10 cellular contexts compared by ENCODE assay signal in the genomic region with DNA sequence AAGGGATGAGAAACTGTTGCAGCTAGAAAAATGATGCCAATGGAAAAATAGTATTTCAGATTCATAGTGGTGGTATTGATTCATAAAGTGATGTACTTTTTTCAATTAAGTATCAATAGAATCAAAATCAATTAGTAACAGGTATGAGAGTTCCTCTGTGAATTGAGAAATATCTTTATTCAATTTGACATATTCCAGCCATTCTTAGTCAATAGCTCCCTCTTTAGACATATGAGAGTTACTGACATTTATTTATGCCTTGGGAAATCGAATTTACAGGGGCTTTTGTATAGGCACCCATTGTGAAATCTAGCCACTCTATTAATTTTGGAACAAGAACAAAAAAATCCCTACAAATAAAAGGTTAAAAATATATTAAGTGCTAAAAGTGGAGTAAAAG.
DNase-seq lines count a peak whose midpoint lies in the region; ATAC-seq and TF ChIP-seq lines count a peak whose summit lies in the region.
"Had no signal": no experiment of that assay in that cellular context is flagged by ENCODE, and none has a peak within 500 bp of the region (broad histone marks: within the 10 kb centered on the region; RNA-seq: fewer than 3 reads in every experiment).

No MANE protein-coding gene starts in this region.

- H3K36me3 ChIP-seq in suprapubic skin: no peaks in the 10 kb centered on the region
- H3K36me3 ChIP-seq: ovary had no signal

- H3K4me1 ChIP-seq in suprapubic skin: no peaks in the 10 kb centered on the region

- no peak for ATAC-seq in GM18909 (IDR thresholded peaks at IDR 0.05; ENCODE audit: poor library complexity, unreplicated experiment)
- ATAC-seq in activated T-cell treated with anti-CD3 and anti-CD28 coated beads, Interleukin-2, amount 50 U/mL, for 4 hours: no peak
- ATAC-seq in naive thymus-derived CD8-positive, alpha-beta T cell: no peak

- no peak overlapping the region for H3K27ac Mint-ChIP-seq in naive thymus-derived CD8-positive, alpha-beta T cell

- peaks cover 4% of the 10 kb centered on the region for H3K9me3 Mint-ChIP-seq in activated T-cell treated with anti-CD3 and anti-CD28 coated beads, Interleukin-2, amount 50 U/mL, for 4 hours
- peaks cover 0 to 11% (median 2%) of the 10 kb centered on the region in 9 donors for H3K9me3 Mint-ChIP-seq in naive thymus-derived CD8-positive, alpha-beta T cell

- no peaks in the 10 kb centered on the region for H3K4me1 Mint-ChIP-seq in activated T-cell treated with anti-CD3 and anti-CD28 coated beads, Interleukin-2, amount 50 U/mL, for 4 hours (ENCODE audit: low read depth)
- H3K4me1 Mint-ChIP-seq in naive thymus-derived CD8-positive, alpha-beta T cell: no peaks in the 10 kb centered on the region

- no peak overlapping the region for H3K4me3 Mint-ChIP-seq in activated T-cell treated with anti-CD3 and anti-CD28 coated beads, Interleukin-2, amount 50 U/mL, for 4 hours
- H3K4me3 Mint-ChIP-seq in naive thymus-derived CD8-positive, alpha-beta T cell: no peak overlapping the region

- H3K4me3 ChIP-seq in AG04450 (ENCODE audit: low read depth, low read length): no peak overlapping the region
- no peak overlapping the region for H3K4me3 ChIP-seq in suprapubic skin
- H3K4me3 ChIP-seq: ovary had no signal

- TF ChIP-seq EP300 in suprapubic skin (IDR thresholded peaks at IDR 0.05): no peak

- TF ChIP-seq CTCF in AG04450 (IDR thresholded peaks at IDR 0.05; ENCODE audit: low read depth, low read length) (peak; percentile 28; the same call in 1 of the 2 replicates), suprapubic skin (IDR thresholded peaks at IDR 0.05) (no peak)

- TF ChIP-seq POLR2A in suprapubic skin (IDR thresholded peaks at IDR 0.05): no peak

- no peaks in the 10 kb centered on the region for H3K36me3 Mint-ChIP-seq in activated T-cell treated with anti-CD3 and anti-CD28 coated beads, Interleukin-2, amount 50 U/mL, for 4 hours (ENCODE audit: insufficient read depth)
- no peaks in the 10 kb centered on the region for H3K36me3 Mint-ChIP-seq in naive thymus-derived CD8-positive, alpha-beta T cell

- H3K27me3 ChIP-seq in AG04450 (ENCODE audit: control insufficient read depth, insufficient read depth, low read length): no peaks in the 10 kb centered on the region
- no peaks in the 10 kb centered on the region for H3K27me3 ChIP-seq in suprapubic skin
- H3K27me3 ChIP-seq: ovary had no signal

- POLR2A ChIA-PET in AG04450 (lab: Yijun Ruan, JAX): no interaction called here
- POLR2A ChIA-PET in naive thymus-derived CD8-positive, alpha-beta T cell (lab: Charles Lee): no interaction called here

- CTCF ChIA-PET in AG04450 (lab: Charles Lee): interaction anchor here (0.8 to 1.2 kb wide), 4 partner anchors 625 to 1493 kb away, joined by 3 to 4 read pairs (median 4); no protein-coding TSS in a partner anchor

- no peak for DNase-seq in AG04450 (ENCODE audit: low read depth, low spot score)
- peak; percentile 7 for DNase-seq in GF-D8 (lab: John Stamatoyannopoulos, UW)
- peak; percentile 8 for DNase-seq in NCI-H748 treated with DMSO at 0.1 percent for 48 hours (lab: John Stamatoyannopoulos, UW)
- peak; percentile 5 for DNase-seq in fibroblast of the conjunctiva (ENCODE audit: low read depth)
- DNase-seq in activated T-cell treated with anti-CD3 and anti-CD28 coated beads, Interleukin-2, amount 50 U/mL, for 4 hours: no peak
- DNase-seq in suprapubic skin (ENCODE audit: low spot score in 2 of 2): no peak
- DNase-seq in naive thymus-derived CD8-positive, alpha-beta T cell: no peak
- DNase-seq: activated CD4-positive, alpha-beta T cell treated with anti-CD3 and anti-CD28 coated beads for 4 hours; ovary had no signal

- WGBS in suprapubic skin: 13% methylated on average over 1 of the region's 1 CpG

- H3K27ac ChIP-seq in AG04450 (ENCODE audit: low read depth, low read length) (no peak overlapping the region), suprapubic skin (no peak overlapping the region)
- H3K27ac ChIP-seq: ovary had no signal

- H3K9me3 ChIP-seq in AG04450 (ENCODE audit: control insufficient read depth, insufficient read depth, low read length) (no peaks in the 10 kb centered on the region), suprapubic skin (no peaks in the 10 kb centered on the region)
- H3K9me3 ChIP-seq: ovary had no signal

- no peaks in the 10 kb centered on the region for H3K27me3 Mint-ChIP-seq in activated T-cell treated with anti-CD3 and anti-CD28 coated beads, Interleukin-2, amount 50 U/mL, for 4 hours (ENCODE audit: low read depth)
- no peaks in the 10 kb centered on the region for H3K27me3 Mint-ChIP-seq in naive thymus-derived CD8-positive, alpha-beta T cell

Comparison
In these comparisons a context has a peak if more than half of its experiments do, and no peak if none do; other contexts are left out.
1. DNase-seq: peak in GF-D8 (single experiment), NCI-H748 treated with DMSO at 0.1 percent for 48 hours (single experiment) and fibroblast of the conjunctiva (single experiment); none in AG04450 (single experiment), activated T-cell treated with anti-CD3 and anti-CD28 coated beads, Interleukin-2, amount 50 U/mL, for 4 hours (single experiment), suprapubic skin (0 of 2) and naive thymus-derived CD8-positive, alpha-beta T cell (0 of 10).